ENCODE assay signal across 18 cellular contexts in the genomic region with DNA sequence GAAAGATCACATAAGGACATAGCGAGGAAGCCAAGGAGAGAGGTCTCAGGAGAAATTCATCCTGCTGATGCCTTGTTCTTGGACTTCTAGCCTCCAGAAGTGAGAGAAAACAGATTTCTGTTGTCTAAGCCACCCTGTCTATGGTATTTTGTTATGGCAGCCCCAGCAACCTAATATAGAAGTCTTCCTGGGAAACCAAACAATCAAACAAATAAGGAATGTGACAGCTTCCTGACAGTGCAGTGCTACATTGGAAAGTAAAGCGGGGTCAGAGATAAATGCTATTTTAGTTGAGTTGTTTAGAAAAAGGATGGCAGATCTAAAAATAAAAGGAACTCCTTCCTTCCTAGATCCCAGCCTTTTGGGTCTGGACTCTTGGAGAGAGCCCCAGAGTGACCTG.
DNase-seq lines count a peak whose midpoint lies in the region; ATAC-seq and TF ChIP-seq lines count a peak whose summit lies in the region.
"Had no signal": no experiment of that assay in that cellular context is flagged by ENCODE, and none has a peak within 500 bp of the region (broad histone marks: within the 10 kb centered on the region; RNA-seq: fewer than 3 reads in every experiment).

No MANE protein-coding gene starts in this region.

- peak overlapping the region in 3 of 12 donors; percentile 34 to 49 (median 34) for H3K27ac ChIP-seq in heart left ventricle
- peak overlapping the region; percentile 28 to 36 for H3K27ac ChIP-seq in right atrium auricular region
- H3K27ac ChIP-seq in mesodermal cell (ENCODE audit: low read depth, low read length, severe bottlenecking): peak overlapping the region; percentile 52

- H3K27me3 ChIP-seq in heart left ventricle: no peaks in the 10 kb centered on the region
- no peaks in the 10 kb centered on the region for H3K27me3 ChIP-seq in right atrium auricular region

- peak in 3 of 4 donors; percentile 81 to 90 (median 89) for ATAC-seq in heart left ventricle
- ATAC-seq: GM12878, GM23338, HCT116 had no signal

- peak overlapping the region in 1 of 12 donors; percentile 26 for H3K4me3 ChIP-seq in heart left ventricle
- peak overlapping the region in 1 of 2 donors; percentile 8 for H3K4me3 ChIP-seq in right atrium auricular region
- H3K4me3 ChIP-seq in mesodermal cell (ENCODE audit: extremely low read depth, insufficient read depth, low read length, poor library complexity, severe bottlenecking): no peak overlapping the region
- H3K4me3 ChIP-seq: GM12878, GM23338 had no signal

- H3K4me1 ChIP-seq in heart left ventricle (peaks cover 0 to 10% (median 0%) of the 10 kb centered on the region in 12 donors), right atrium auricular region (no peaks in the 10 kb centered on the region), mesodermal cell (ENCODE audit: control insufficient read depth, insufficient read depth, low read length, poor library complexity, severe bottlenecking) (no peaks in the 10 kb centered on the region)

- TF ChIP-seq CTCF in heart left ventricle (IDR thresholded peaks at IDR 0.05) (no peak), right atrium auricular region (IDR thresholded peaks at IDR 0.05) (no peak)

- 38 to 46% (median 41%) methylated on average over 2 of the region's 2 CpGs for WGBS in heart left ventricle, 4 donors
- WGBS in mesodermal cell (ENCODE audit: insufficient coverage in 2 of 2), 2 experiments: 86 to 88% methylated on average over 1 of the region's 2 CpGs

- H3K9me3 ChIP-seq in heart left ventricle (no peaks in the 10 kb centered on the region), right atrium auricular region (peaks cover 0 to 6% of the 10 kb centered on the region in 2 donors), mesodermal cell (ENCODE audit: control insufficient read depth, low read length) (no peaks in the 10 kb centered on the region)

- intact Hi-C loops in heart left ventricle (cut with DNase I): no loop called here

- TF ChIP-seq POLR2A in heart left ventricle (IDR thresholded peaks at IDR 0.05): no peak

- peak; percentile 6 for DNase-seq in EH (ENCODE audit: low read depth)
- no peak for DNase-seq in heart left ventricle
- DNase-seq in right atrium auricular region (ENCODE audit: low spot score): no peak
- no peak for DNase-seq in putamen (ENCODE audit: low spot score)
- DNase-seq in DMS 273 treated with DMSO at 0.1 percent for 48 hours (lab: John Stamatoyannopoulos, UW): no peak
- DNase-seq: C1 segment of cervical spinal cord; Calu3; CD4-positive, alpha-beta memory T cell; COR-L47; DMS153; DND-41; EL; GDM1; H9 had no signal

- no peaks in the 10 kb centered on the region for H3K36me3 ChIP-seq in heart left ventricle
- no peaks in the 10 kb centered on the region for H3K36me3 ChIP-seq in right atrium auricular region
- H3K36me3 ChIP-seq in mesodermal cell (ENCODE audit: control insufficient read depth, insufficient read depth, low read length): no peaks in the 10 kb centered on the region
